ENCODE assay signal across 12 cellular contexts in the genomic region with DNA sequence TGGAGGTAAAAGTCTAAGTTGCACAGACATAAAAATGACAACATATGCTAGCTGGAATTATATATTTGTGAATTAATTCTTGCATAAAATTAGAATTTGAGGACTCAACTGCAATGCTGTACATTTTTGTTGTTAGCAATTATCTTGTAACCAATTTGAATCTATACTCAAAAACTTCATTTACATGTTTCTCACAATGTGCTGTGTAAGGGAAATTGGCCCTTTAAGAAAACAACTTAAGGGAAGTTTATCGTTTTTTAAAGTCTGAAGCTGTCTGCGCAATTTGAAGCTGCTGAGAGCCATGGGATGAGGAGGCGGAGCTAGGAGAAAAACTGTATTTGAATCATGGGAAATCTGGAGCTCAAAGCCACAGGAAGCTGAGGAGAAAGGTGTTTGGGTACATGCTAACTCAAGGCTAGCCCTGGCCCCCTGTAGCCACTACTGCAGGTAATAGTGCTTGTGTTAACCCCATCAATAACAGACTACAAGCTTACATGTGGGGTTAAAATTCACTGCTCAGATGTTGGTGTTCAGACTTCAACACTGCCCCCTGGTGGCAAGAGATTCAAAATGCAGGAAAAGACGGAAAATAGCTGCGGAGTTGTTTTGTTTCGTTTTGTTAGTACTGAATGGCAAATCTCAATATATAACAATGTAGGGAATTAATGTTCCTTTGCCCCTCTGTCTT.
DNase-seq lines count a peak whose midpoint lies in the region; ATAC-seq, FAIRE-seq and TF ChIP-seq lines count a peak whose summit lies in the region.
"Had no signal": no experiment of that assay in that cellular context is flagged by ENCODE, and none has a peak within 500 bp of the region (broad histone marks: within the 10 kb centered on the region; RNA-seq: fewer than 3 reads in every experiment).

No MANE protein-coding gene starts in this region.

- CTCF ChIA-PET in A549 (lab: Yijun Ruan, JAX) (no interaction called here), Calu3 (lab: Charles Lee) (no interaction called here)

- H3K27ac ChIP-seq in A549, result no peak overlapping the region
- H3K27ac ChIP-seq: thoracic aorta had no signal

- WGBS in A549 (ENCODE audit: missing lambda C conversion rate), result 19% methylated on average over 6 of the region's 6 CpGs

- TF ChIP-seq EP300 in A549 (IDR thresholded peaks at IDR 0.05), result no peak

- peaks cover 3% of the 10 kb centered on the region; the same call in 1 of the 3 replicates for H3K9me3 ChIP-seq in A549

- BruUV-seq in Calu3 (replicated peaks; lab: Mats Ljungman, UMichigan), result no TSS peak

- in situ Hi-C loops in SK-MEL-5 (cut with HindIII; ENCODE audit: low pct_unique_long_range_greater_than_20kb, low sequenced_read_pairs), result no loop called here

- FAIRE-seq in A549 (lab: Jason Lieb, UNC), result no peak

- H3K9me3 Mint-ChIP-seq in Calu3 (ENCODE audit: low read depth, unreplicated experiment), result peaks cover 6% of the 10 kb centered on the region

- H3K4me3 ChIP-seq in A549, result no peak overlapping the region
- H3K4me3 ChIP-seq: thoracic aorta had no signal

- no peaks in the 10 kb centered on the region for H3K4me1 ChIP-seq in A549

- peaks cover 44% of the 10 kb centered on the region for H3K27me3 Mint-ChIP-seq in Calu3 (ENCODE audit: unreplicated experiment)

- intact Hi-C loops in Calu3 (cut with micrococcal nuclease; ENCODE audit: unreplicated experiment), result no loop called here

- TF ChIP-seq RAD21 in A549 (conservative IDR thresholded peaks at IDR 0.05 in 1 of 2, IDR thresholded peaks at IDR 0.05 in 1 of 2), result no peak

- ATAC-seq in A549, result no peak
- ATAC-seq in GM18502 (IDR thresholded peaks at IDR 0.05; ENCODE audit: poor library complexity, unreplicated experiment), result no peak
- ATAC-seq in GM18517 (IDR thresholded peaks at IDR 0.05; ENCODE audit: unreplicated experiment), result no peak

- POLR2A ChIA-PET in A549 (lab: Yijun Ruan, JAX), result no interaction called here

- DNase-seq in A549 (ENCODE audit: low read depth in 1 of 2, low spot score in 1 of 2) (no peak), SK-MEL-5 (ENCODE audit: low read depth, low spot score) (peak; percentile 12), iPS-NIHi11 (ENCODE audit: low spot score) (peak; percentile 68), Calu3 (no peak), NCI-H128 (lab: John Stamatoyannopoulos, UW; ENCODE audit: unreplicated experiment) (no peak)
- DNase-seq: activated CD4-positive, CD25-positive, alpha-beta regulatory T cell; amygdala; DMS79 treated with DMSO at 0.1 percent for 48 hours had no signal

- no peak overlapping the region for H3K4me2 ChIP-seq in A549

- no peak for TF ChIP-seq POLR2A in A549 (IDR thresholded peaks at IDR 0.05; ENCODE audit: low read length)

- no peak overlapping the region for H3K4me3 Mint-ChIP-seq in Calu3 (ENCODE audit: low read depth, unreplicated experiment)

- no peaks in the 10 kb centered on the region for H3K4me1 Mint-ChIP-seq in Calu3 (ENCODE audit: low read depth, unreplicated experiment)

- TF ChIP-seq CTCF in A549 (IDR thresholded peaks at IDR 0.05) (peak; percentile 34), GM12872 (IDR thresholded peaks at IDR 0.05; ENCODE audit: insufficient read depth, low read depth, low read length) (peak; percentile 65), Calu3 (IDR thresholded peaks at IDR 0.05; ENCODE audit: unreplicated experiment) (no peak)

- H3K36me3 Mint-ChIP-seq in Calu3 (ENCODE audit: insufficient read depth, unreplicated experiment), result no peaks in the 10 kb centered on the region

- no peak overlapping the region for H3K27ac Mint-ChIP-seq in Calu3 (ENCODE audit: unreplicated experiment)

TF ChIP-seq in A549, 52 proteins besides CTCF, POLR2A, EP300 and RAD21:
- TF ChIP-seq, protein P1, sequence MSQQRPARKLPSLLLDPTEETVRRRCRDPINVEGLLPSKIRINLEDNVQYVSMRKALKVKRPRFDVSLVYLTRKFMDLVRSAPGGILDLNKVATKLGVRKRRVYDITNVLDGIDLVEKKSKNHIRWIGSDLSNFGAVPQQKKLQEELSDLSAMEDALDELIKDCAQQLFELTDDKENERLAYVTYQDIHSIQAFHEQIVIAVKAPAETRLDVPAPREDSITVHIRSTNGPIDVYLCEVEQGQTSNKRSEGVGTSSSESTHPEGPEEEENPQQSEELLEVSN (IDR thresholded peaks at IDR 0.05; ENCODE audit: borderline replicate concordance, low read depth), result no peak
- TF ChIP-seq MAFK (IDR thresholded peaks at IDR 0.05; ENCODE audit: partially characterized antibody), result peak; percentile 66
- TF ChIP-seq, protein P2, sequence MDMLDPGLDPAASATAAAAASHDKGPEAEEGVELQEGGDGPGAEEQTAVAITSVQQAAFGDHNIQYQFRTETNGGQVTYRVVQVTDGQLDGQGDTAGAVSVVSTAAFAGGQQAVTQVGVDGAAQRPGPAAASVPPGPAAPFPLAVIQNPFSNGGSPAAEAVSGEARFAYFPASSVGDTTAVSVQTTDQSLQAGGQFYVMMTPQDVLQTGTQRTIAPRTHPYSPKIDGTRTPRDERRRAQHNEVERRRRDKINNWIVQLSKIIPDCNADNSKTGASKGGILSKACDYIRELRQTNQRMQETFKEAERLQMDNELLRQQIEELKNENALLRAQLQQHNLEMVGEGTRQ (IDR thresholded peaks at IDR 0.05), result no peak
- no peak for TF ChIP-seq FOXS1 (CRISPR knock-in tag; IDR thresholded peaks at IDR 0.05)
- TF ChIP-seq NFE2L2 (conservative IDR thresholded peaks at IDR 0.05; ENCODE audit: low read length), result no peak
- no peak for TF ChIP-seq ZNF302 (CRISPR knock-in tag; IDR thresholded peaks at IDR 0.05)
- no peak for TF ChIP-seq MYC (IDR thresholded peaks at IDR 0.05; ENCODE audit: borderline replicate concordance, low read length)

Comparison
In these comparisons a context has a peak if more than half of its experiments do, and no peak if none do; other contexts are left out.
1. DNase-seq: peak in SK-MEL-5 (single experiment) and iPS-NIHi11 (single experiment); none in A549 (0 of 2), Calu3 (single experiment) and NCI-H128 (single experiment).